ENCODE assay signal across 18 cellular contexts in the genomic region with DNA sequence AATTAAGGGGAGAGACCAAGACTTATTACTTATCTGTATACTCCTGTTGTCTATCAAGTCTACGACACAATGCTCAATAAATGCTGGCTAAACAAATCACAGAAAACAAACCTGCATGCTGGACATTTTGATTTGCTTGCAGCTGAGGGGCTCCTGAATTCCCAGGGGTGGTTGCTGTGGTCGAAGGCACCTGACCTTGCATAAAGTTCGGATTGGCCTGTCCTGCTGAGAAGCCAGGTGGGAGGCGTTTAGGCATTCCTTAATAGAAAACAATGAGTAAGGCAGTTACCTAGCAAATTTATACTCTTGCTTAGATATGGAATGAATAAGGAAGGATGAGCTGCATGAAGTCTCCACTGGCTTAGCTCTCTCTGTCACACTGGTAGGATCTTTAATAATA. TPM values are rescaled to one million over a fixed set of nuclear protein-coding genes. Genes with fewer than 3 reads are reported as not detected.
DNase-seq lines count a peak whose midpoint lies in the region; ATAC-seq and TF ChIP-seq lines count a peak whose summit lies in the region.
"Had no signal": no experiment of that assay in that cellular context is flagged by ENCODE, and none has a peak within 500 bp of the region (broad histone marks: within the 10 kb centered on the region; RNA-seq: fewer than 3 reads in every experiment).

No MANE protein-coding gene starts in this region.

- no peak for ATAC-seq in activated T-cell treated with anti-CD3 and anti-CD28 coated beads, Interleukin-2, amount 50 U/mL, for 72 hours (replicated peaks in 1 of 2)
- ATAC-seq in WTC11, result peak; percentile 56; the same call in 1 of the 2 replicates
- no peak for ATAC-seq in stimulated activated naive B cell treated with anti-CD40 and anti-IgM and Interleukin-4, amounts not matched to agents 10 μg/mL and 1 μg/mL and 100 μg/mL, for 72 hours (replicated peaks)
- no peak for ATAC-seq in GM21723 (IDR thresholded peaks at IDR 0.05; ENCODE audit: unreplicated experiment)

- H3K27ac Mint-ChIP-seq in activated T-cell treated with anti-CD3 and anti-CD28 coated beads, Interleukin-2, amount 50 U/mL, for 72 hours, result peak overlapping the region; percentile 5
- H3K27ac Mint-ChIP-seq in WTC11, result peak overlapping the region; percentile 36
- peak overlapping the region; percentile 69 for H3K27ac Mint-ChIP-seq in stimulated activated naive B cell treated with anti-CD40 and anti-IgM and Interleukin-4, amounts not matched to agents 10 μg/mL and 1 μg/mL and 100 μg/mL, for 72 hours
- H3K27ac Mint-ChIP-seq: B cell; CD4-positive, alpha-beta T cell had no signal

- CTCF ChIA-PET in WTC11 (lab: Charles Lee), result interaction anchor here (1.1 to 2.2 kb wide), 4 partner anchors 15 to 564 kb away, joined by 3 to 13 read pairs (median 6); no protein-coding TSS in a partner anchor

- no CpG with 5 or more reads among the region's 4 CpGs for WGBS in iPS DF 6.9 (ENCODE audit: insufficient coverage, insufficient read length)

- no peaks in the 10 kb centered on the region for H3K4me1 Mint-ChIP-seq in activated T-cell treated with anti-CD3 and anti-CD28 coated beads, Interleukin-2, amount 50 U/mL, for 72 hours (ENCODE audit: low read depth)
- peaks cover 13% of the 10 kb centered on the region for H3K4me1 Mint-ChIP-seq in WTC11
- peaks cover 9 to 24% of the 10 kb centered on the region in 2 donors for H3K4me1 Mint-ChIP-seq in stimulated activated naive B cell treated with anti-CD40 and anti-IgM and Interleukin-4, amounts not matched to agents 10 μg/mL and 1 μg/mL and 100 μg/mL, for 72 hours
- H3K4me1 Mint-ChIP-seq: B cell had no signal

- TF ChIP-seq CTCF in WTC11 (IDR thresholded peaks at IDR 0.05), result no peak

- no peaks in the 10 kb centered on the region for H3K4me1 ChIP-seq in iPS DF 6.9 (ENCODE audit: control insufficient read depth, insufficient read depth, low read length)

- no peak overlapping the region for H3K27ac ChIP-seq in iPS DF 6.9 (ENCODE audit: low read length)
- H3K27ac ChIP-seq: 22Rv1 had no signal

- H3K9me3 Mint-ChIP-seq in activated T-cell treated with anti-CD3 and anti-CD28 coated beads, Interleukin-2, amount 50 U/mL, for 72 hours, result no peaks in the 10 kb centered on the region
- no peaks in the 10 kb centered on the region for H3K9me3 Mint-ChIP-seq in WTC11
- H3K9me3 Mint-ChIP-seq in stimulated activated naive B cell treated with anti-CD40 and anti-IgM and Interleukin-4, amounts not matched to agents 10 μg/mL and 1 μg/mL and 100 μg/mL, for 72 hours, result no peaks in the 10 kb centered on the region
- H3K9me3 Mint-ChIP-seq: CD4-positive, alpha-beta T cell had no signal

- H3K4me3 ChIP-seq in iPS DF 6.9 (ENCODE audit: low read length), result no peak overlapping the region

- H3K36me3 ChIP-seq in iPS DF 6.9 (ENCODE audit: control insufficient read depth, insufficient read depth, low read length), result peaks cover 8% of the 10 kb centered on the region; the same call in 1 of the 2 replicates

- H3K27me3 Mint-ChIP-seq in activated T-cell treated with anti-CD3 and anti-CD28 coated beads, Interleukin-2, amount 50 U/mL, for 72 hours (ENCODE audit: low read depth), result no peaks in the 10 kb centered on the region
- H3K27me3 Mint-ChIP-seq in WTC11 (ENCODE audit: low read depth), result no peaks in the 10 kb centered on the region
- H3K27me3 Mint-ChIP-seq in stimulated activated naive B cell treated with anti-CD40 and anti-IgM and Interleukin-4, amounts not matched to agents 10 μg/mL and 1 μg/mL and 100 μg/mL, for 72 hours, result no peaks in the 10 kb centered on the region
- H3K27me3 Mint-ChIP-seq: B cell; CD4-positive, alpha-beta T cell had no signal

- H3K9me3 ChIP-seq in iPS DF 6.9 (ENCODE audit: control insufficient read depth, insufficient read depth, low read length), result no peaks in the 10 kb centered on the region

- POLR2A ChIA-PET in WTC11 (lab: Charles Lee), result no interaction called here

- H3K36me3 Mint-ChIP-seq in activated T-cell treated with anti-CD3 and anti-CD28 coated beads, Interleukin-2, amount 50 U/mL, for 72 hours (ENCODE audit: insufficient read depth in 2 of 2), result peaks cover 10 to 21% of the 10 kb centered on the region in 2 donors
- peaks cover 2% of the 10 kb centered on the region for H3K36me3 Mint-ChIP-seq in WTC11
- H3K36me3 Mint-ChIP-seq in stimulated activated naive B cell treated with anti-CD40 and anti-IgM and Interleukin-4, amounts not matched to agents 10 μg/mL and 1 μg/mL and 100 μg/mL, for 72 hours, result peaks cover 44 to 53% of the 10 kb centered on the region in 2 donors

- no peak for DNase-seq in activated T-cell treated with anti-CD3 and anti-CD28 coated beads, Interleukin-2, amount 50 U/mL, for 72 hours
- DNase-seq in activated T-cell treated with anti-CD3 and anti-CD28 coated beads, Interleukin-2, amount 50 U/mL, for 1 hour, result no peak
- DNase-seq in WTC11 (ENCODE audit: low spot score) (peak; percentile 20), iPS DF 6.9 (ENCODE audit: low read depth, low spot score) (peak; percentile 2), GDM1 (lab: John Stamatoyannopoulos, UW) (no peak), middle frontal gyrus (ENCODE audit: extremely low spot score, low spot score) (no peak)
- DNase-seq in stimulated activated naive B cell treated with anti-CD40 and anti-IgM and Interleukin-4, amounts not matched to agents 10 μg/mL and 1 μg/mL and 100 μg/mL, for 72 hours, result no peak
- DNase-seq: Calu3; CD4-positive, alpha-beta T cell; DMS53; NCI-H1105 treated with DMSO at 0.1 percent for 48 hours; NCI-H1694 treated with DMSO at 0.1 percent for 48 hours; NCI-H2107; NCI-H226; NCI-H526 had no signal

- no peaks in the 10 kb centered on the region for H3K27me3 ChIP-seq in iPS DF 6.9 (ENCODE audit: control insufficient read depth, insufficient read depth, low read length)

- H3K4me3 Mint-ChIP-seq in activated T-cell treated with anti-CD3 and anti-CD28 coated beads, Interleukin-2, amount 50 U/mL, for 72 hours, result no peak overlapping the region
- no peak overlapping the region for H3K4me3 Mint-ChIP-seq in WTC11
- H3K4me3 Mint-ChIP-seq in stimulated activated naive B cell treated with anti-CD40 and anti-IgM and Interleukin-4, amounts not matched to agents 10 μg/mL and 1 μg/mL and 100 μg/mL, for 72 hours, result no peak overlapping the region
- H3K4me3 Mint-ChIP-seq: B cell; CD4-positive, alpha-beta T cell had no signal

TF ChIP-seq in WTC11, 78 proteins besides CTCF, POLR2A, EP300 and RAD21:
- TF ChIP-seq NFE2L1 (CRISPR knock-in tag; IDR thresholded peaks at IDR 0.05), result no peak
- TF ChIP-seq, protein P1, sequence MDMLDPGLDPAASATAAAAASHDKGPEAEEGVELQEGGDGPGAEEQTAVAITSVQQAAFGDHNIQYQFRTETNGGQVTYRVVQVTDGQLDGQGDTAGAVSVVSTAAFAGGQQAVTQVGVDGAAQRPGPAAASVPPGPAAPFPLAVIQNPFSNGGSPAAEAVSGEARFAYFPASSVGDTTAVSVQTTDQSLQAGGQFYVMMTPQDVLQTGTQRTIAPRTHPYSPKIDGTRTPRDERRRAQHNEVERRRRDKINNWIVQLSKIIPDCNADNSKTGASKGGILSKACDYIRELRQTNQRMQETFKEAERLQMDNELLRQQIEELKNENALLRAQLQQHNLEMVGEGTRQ (CRISPR knock-in tag; IDR thresholded peaks at IDR 0.05), result peak; percentile 26; the same call in 1 of the 2 replicates
TF ChIP-seq in WTC11: peak in this region for 1.

RNA-seq across cellular contexts. Expression of a gene that starts 50.5 kb away (rescaled TPM):
- 10 to 100 TPM in 1 of 2 donors, 1 to 10 TPM in 1; 9.9 to 10.2 TPM for total RNA-seq in activated T-cell treated with anti-CD3 and anti-CD28 coated beads, Interleukin-2, amount 50 U/mL, for 72 hours
- total RNA-seq in WTC11 (2021), result 3.8 to 4.3 TPM (median 4.1 TPM) in 3 replicates

Comparison
In these comparisons a context has a peak if more than half of its experiments do, and no peak if none do; other contexts are left out.
1. DNase-seq: peak in WTC11 (single experiment) and iPS DF 6.9 (single experiment); none in activated T-cell treated with anti-CD3 and anti-CD28 coated beads, Interleukin-2, amount 50 U/mL, for 72 hours (0 of 2), activated T-cell treated with anti-CD3 and anti-CD28 coated beads, Interleukin-2, amount 50 U/mL, for 1 hour (single experiment), stimulated activated naive B cell treated with anti-CD40 and anti-IgM and Interleukin-4, amounts not matched to agents 10 μg/mL and 1 μg/mL and 100 μg/mL, for 72 hours (single experiment), GDM1 (single experiment) and middle frontal gyrus (single experiment).
2. H3K27ac Mint-ChIP-seq: peak in every context shown above with its lines; median percentile 69 in stimulated activated naive B cell treated with anti-CD40 and anti-IgM and Interleukin-4, amounts not matched to agents 10 μg/mL and 1 μg/mL and 100 μg/mL, for 72 hours; 36 in WTC11; 5 in activated T-cell treated with anti-CD3 and anti-CD28 coated beads, Interleukin-2, amount 50 U/mL, for 72 hours.